24 cellular contexts compared by ENCODE assay signal in the genomic region with DNA sequence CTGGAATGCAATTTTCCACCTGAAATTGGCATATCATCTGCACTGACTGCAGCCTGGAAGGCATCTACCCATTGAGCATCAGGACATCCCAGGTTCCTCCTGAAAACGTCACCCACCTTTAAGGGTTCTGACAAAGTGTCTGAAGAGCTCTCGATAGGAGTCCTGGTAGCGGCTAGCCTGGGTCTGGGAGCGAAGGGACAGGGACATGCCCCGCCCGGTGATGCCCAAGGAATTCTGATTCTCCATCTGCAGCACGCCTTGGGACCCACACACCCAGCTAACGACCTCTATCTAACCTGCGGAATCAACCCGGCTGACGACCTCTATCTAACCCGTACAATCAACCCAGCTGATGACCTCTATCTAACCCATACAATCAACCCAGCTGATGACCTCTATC. TPM values are rescaled to one million over a fixed set of nuclear protein-coding genes. Genes with fewer than 3 reads are reported as not detected.
A peak's percentile ranks its signal among the peaks of the same experiment; 100 is the strongest.
DNase-seq lines count a peak whose midpoint lies in the region; ATAC-seq and TF ChIP-seq lines count a peak whose summit lies in the region.
"Had no signal": no experiment of that assay in that cellular context is flagged by ENCODE, and none has a peak within 500 bp of the region (broad histone marks: within the 10 kb centered on the region; RNA-seq: fewer than 3 reads in every experiment).

No MANE protein-coding gene starts in this region.

- H3K4me3 ChIP-seq in Panc1 (ENCODE audit: low read depth in 2 of 2, low read length in 2 of 2) (no peak overlapping the region), spleen (no peak overlapping the region)
- H3K4me3 ChIP-seq: GM23248, HAP-1 had no signal

- H3K4me1 ChIP-seq in Panc1 (ENCODE audit: control insufficient read depth, insufficient read depth, low read length), result no peaks in the 10 kb centered on the region
- H3K4me1 ChIP-seq in spleen, result peaks cover 0 to 13% (median 0%) of the 10 kb centered on the region in 6 donors
- H3K4me1 ChIP-seq: BE2C, HAP-1 had no signal

- H3K9me3 ChIP-seq in Panc1 (ENCODE audit: control insufficient read depth, insufficient read depth, low read depth, low read length), result no peaks in the 10 kb centered on the region
- H3K9me3 ChIP-seq in spleen, result no peaks in the 10 kb centered on the region
- H3K9me3 ChIP-seq: BE2C, HAP-1 had no signal

- no peak for ATAC-seq in left ventricle myocardium superior
- ATAC-seq in Panc1, result no peak
- no peak for ATAC-seq in HG03175 (IDR thresholded peaks at IDR 0.05; ENCODE audit: unreplicated experiment)

- WGBS in spleen, 5 donors, result 89 to 96% (median 94%) methylated on average over 12 of the region's 12 CpGs

- intact Hi-C loops in left ventricle myocardium superior (cut with micrococcal nuclease), result no loop called here
- intact Hi-C loops in cardiac septum (cut with DNase I), result no loop called here
- intact Hi-C loops in Panc1 (cut with micrococcal nuclease; ENCODE audit: unreplicated experiment), result no loop called here
- intact Hi-C loops in spleen (cut with DNase I; ENCODE audit: low total_unique reads), result no loop called here

- in situ Hi-C loops in Panc1 (cut with HindIII; ENCODE audit: low pct_unique_long_range_greater_than_20kb, low sequenced_read_pairs), result no loop called here

- CTCF ChIA-PET in Panc1 (lab: Charles Lee), result no interaction called here

- H3K27me3 ChIP-seq in Panc1 (ENCODE audit: control insufficient read depth, insufficient read depth, low read length) (no peaks in the 10 kb centered on the region), spleen (replicated peaks in 1 of 7) (no peaks in the 10 kb centered on the region)
- H3K27me3 ChIP-seq: BE2C had no signal

- TSS peak; percentile 79 for BruUV-seq in Panc1 (replicated peaks; lab: Mats Ljungman, UMichigan)

- peak; percentile 11 for DNase-seq in left ventricle myocardium superior
- no peak for DNase-seq in cardiac septum (ENCODE audit: low spot score)
- DNase-seq in Panc1 (ENCODE audit: low read depth, low spot score), result no peak
- DNase-seq in spleen, result peak; percentile 66
- DNase-seq: ACHN; BE2C; C1 segment of cervical spinal cord; CD4-positive, CD25-positive, alpha-beta regulatory T cell; CD8-positive, alpha-beta memory T cell; COR-L47; DMS 273 treated with DMSO at 0.1 percent for 48 hours; DMS53; DND-41; EL; GM23248; IMR-90; KBM-7 had no signal

- H3K27ac ChIP-seq in Panc1 (ENCODE audit: low read length) (no peak overlapping the region), spleen (no peak overlapping the region)
- H3K27ac ChIP-seq: GM23248, HL-60 had no signal

- POLR2A ChIA-PET in Panc1 (lab: Charles Lee), result no interaction called here

- no peak for TF ChIP-seq POLR2A in spleen (IDR thresholded peaks at IDR 0.05)

- TF ChIP-seq CTCF in Panc1 (IDR thresholded peaks at IDR 0.05) (no peak), spleen (IDR thresholded peaks at IDR 0.05 in 8 of 11, conservative IDR thresholded peaks at IDR 0.05 in 3 of 11) (no peak)

- no peaks in the 10 kb centered on the region; the same call in 1 of the 2 replicates for H3K36me3 ChIP-seq in Panc1 (ENCODE audit: control insufficient read depth, insufficient read depth, low read length)
- H3K36me3 ChIP-seq in spleen, result peaks cover 0 to 99% (median 56%) of the 10 kb centered on the region in 6 donors
- H3K36me3 ChIP-seq: BE2C had no signal

RNA-seq across cellular contexts. Expression of a gene that starts 13.3 kb away (rescaled TPM):
- not detected for total RNA-seq in left ventricle myocardium superior
- not detected for total RNA-seq in cardiac septum
- not detected for total RNA-seq in Panc1 (2021; ENCODE audit: unreplicated experiment)
- polyA plus RNA-seq in Panc1 (2012; ENCODE audit: insufficient read length), result 0.10 TPM
- total RNA-seq in spleen, result not detected
- polyA plus RNA-seq in spleen, result not detected
- total RNA-seq: A172; CD4-positive, CD25-positive, alpha-beta regulatory T cell; CD8-positive, alpha-beta memory T cell; G401; GM23248; H4; HT1080; IMR-90 had no signal
- polyA plus RNA-seq: CD4-positive, CD25-positive, alpha-beta regulatory T cell; CD8-positive, alpha-beta memory T cell; GM23248; IMR-90 had no signal

RNA-seq across cellular contexts. Expression of a gene that starts 33.6 kb away (rescaled TPM):
- total RNA-seq in left ventricle myocardium superior, result 15.3 TPM
- total RNA-seq in cardiac septum, result 8.0 TPM
- 35.5 TPM for total RNA-seq in Panc1 (2021; ENCODE audit: unreplicated experiment)
- polyA plus RNA-seq in Panc1 (2012; ENCODE audit: insufficient read length), result 37.1 TPM
- 10 to 100 TPM in 2 of 7 donors, 1 to 10 TPM in 4, not detected in 1; 3.5 to 12.7 (median 5.1) TPM for total RNA-seq in spleen
- polyA plus RNA-seq in spleen, result 1 to 10 TPM; 2.0 to 4.7 (median 4.0) TPM
- total RNA-seq: A172, GM23248, H4 had no signal
- polyA plus RNA-seq: GM23248 had no signal

RNA-seq across cellular contexts. Expression of a gene that starts 57.4 kb away (rescaled TPM):
- 57.5 TPM for total RNA-seq in left ventricle myocardium superior
- total RNA-seq in cardiac septum, result 63.1 TPM
- 51.0 TPM for total RNA-seq in Panc1 (2021; ENCODE audit: unreplicated experiment)
- polyA plus RNA-seq in Panc1 (2012; ENCODE audit: insufficient read length), result 32.2 TPM
- total RNA-seq in spleen, result 10 to 100 TPM; 24.1 to 39.0 (median 28.3) TPM
- 10 to 100 TPM; 12.5 to 21.4 (median 18.1) TPM for polyA plus RNA-seq in spleen

Comparison
In these comparisons a context has a peak if more than half of its experiments do, and no peak if none do; other contexts are left out.
1. DNase-seq: peak in left ventricle myocardium superior (single experiment) and spleen (single experiment); none in cardiac septum (single experiment) and Panc1 (single experiment).